In the genomic region with DNA sequence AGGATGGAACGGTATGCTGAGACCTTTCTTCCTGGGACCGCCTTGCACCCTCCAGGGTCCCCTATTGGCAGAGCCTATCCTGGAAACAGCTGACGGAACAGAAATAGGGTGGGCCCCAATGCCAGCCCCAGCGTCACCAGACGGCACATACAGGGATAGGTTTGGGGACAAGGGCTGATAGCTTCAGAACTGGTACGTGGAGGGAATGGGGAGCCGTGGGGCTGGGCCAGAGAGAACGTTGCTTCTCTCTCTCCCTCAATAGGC, we compare ENCODE assay signal across 22 cellular contexts. TPM values are rescaled to one million over a fixed set of nuclear protein-coding genes. Genes with fewer than 3 reads are reported as not detected.
DNase-seq lines count a peak whose midpoint lies in the region; FAIRE-seq and TF ChIP-seq lines count a peak whose summit lies in the region.
"Had no signal": no experiment of that assay in that cellular context is flagged by ENCODE, and none has a peak within 500 bp of the region (broad histone marks: within the 10 kb centered on the region; RNA-seq: fewer than 3 reads in every experiment).

No MANE protein-coding gene starts in this region.

- H3K9me3 Mint-ChIP-seq in HFFc6 (no peaks in the 10 kb centered on the region), MCF 10A (ENCODE audit: unreplicated experiment) (no peaks in the 10 kb centered on the region)
- H3K9me3 Mint-ChIP-seq: dendritic cell treated with granulocyte-macrophage colony-stimulating factor and Interleukin-4, amounts not matched to agents 40 ng/mL and 50 ng/mL, for 4 days; natural killer cell had no signal

- no peaks in the 10 kb centered on the region for H3K36me3 ChIP-seq in subcutaneous abdominal adipose tissue (ENCODE audit: control insufficient read depth in 5 of 5, insufficient read depth in 5 of 5, low read length in 5 of 5)
- H3K36me3 ChIP-seq: sigmoid colon, transverse colon had no signal

- no peak overlapping the region for H3K4me3 ChIP-seq in subcutaneous abdominal adipose tissue (ENCODE audit: low read depth in 1 of 5, low read length in 5 of 5)
- H3K4me3 ChIP-seq: sigmoid colon, transverse colon had no signal

- CTCF ChIA-PET in MCF 10A (lab: Yijun Ruan, JAX): no interaction called here

- no peak for FAIRE-seq in HTR-8/SVneo (lab: Jason Lieb, UNC)
- FAIRE-seq: bronchial epithelial cell had no signal

- H3K27me3 Mint-ChIP-seq in HFFc6 (ENCODE audit: insufficient read depth) (no peaks in the 10 kb centered on the region; the same call in 1 of the 2 replicates), MCF 10A (ENCODE audit: insufficient read depth, unreplicated experiment) (no peaks in the 10 kb centered on the region)
- H3K27me3 Mint-ChIP-seq: activated CD8-positive, alpha-beta memory T cell treated with anti-CD3 and anti-CD28 coated beads, Interleukin-2, amount 10 ng/mL, durations not matched to agents 7 days and 5 days had no signal

- no peak for DNase-seq in HFFc6
- DNase-seq in MCF 10A (ENCODE audit: unreplicated experiment): no peak
- peak; percentile 19 for DNase-seq in medulla oblongata (ENCODE audit: extremely low spot score)
- DNase-seq in HTR-8/SVneo (ENCODE audit: insufficient read length, low spot score): no peak
- no peak for DNase-seq in NCI-H1930 (lab: John Stamatoyannopoulos, UW)
- no peak for DNase-seq in amniotic stem cell (lab: John Stamatoyannopoulos, UW)
- DNase-seq in Ammon's horn (ENCODE audit: low spot score): no peak
- DNase-seq: activated CD4-positive, alpha-beta T cell treated with anti-CD3 and anti-CD28 coated beads for 4 hours; activated CD8-positive, alpha-beta memory T cell treated with anti-CD3 and anti-CD28 coated beads, Interleukin-2, amount 10 ng/mL, durations not matched to agents 7 days and 5 days; activated naive CD8-positive, alpha-beta T cell treated with anti-CD3 and anti-CD28 coated beads, Interleukin-2, amount 10 ng/mL, durations not matched to agents 7 days and 5 days; left cardiac atrium; natural killer cell; NCI-H1417; NCI-H510A; sigmoid colon; stimulated activated CD4-positive, alpha-beta T cell treated with anti-CD3 and anti-CD28 coated beads, Interleukin-1b, Interleukin-23, amount 100 ng/mL, for 48 hours; stimulated activated naive CD4-positive, alpha-beta T cell; transverse colon had no signal

- peak overlapping the region; percentile 49 for H3K27ac ChIP-seq in subcutaneous abdominal adipose tissue (ENCODE audit: low read depth, low read length)
- H3K27ac ChIP-seq: transverse colon had no signal

- H3K4me1 Mint-ChIP-seq in HFFc6 (ENCODE audit: low read depth): peaks cover 33% of the 10 kb centered on the region
- H3K4me1 Mint-ChIP-seq in MCF 10A (ENCODE audit: insufficient read depth, unreplicated experiment): peaks cover 27% of the 10 kb centered on the region
- H3K4me1 Mint-ChIP-seq: natural killer cell had no signal

- H3K4me1 ChIP-seq in subcutaneous abdominal adipose tissue (ENCODE audit: control insufficient read depth in 5 of 5, insufficient read depth in 5 of 5, low read length in 5 of 5): peaks cover 0 to 13% (median 10%) of the 10 kb centered on the region in 5 donors

- H3K27me3 ChIP-seq in subcutaneous abdominal adipose tissue (ENCODE audit: control insufficient read depth in 5 of 5, insufficient read depth in 4 of 5, low read length in 5 of 5): no peaks in the 10 kb centered on the region
- H3K27me3 ChIP-seq: sigmoid colon, transverse colon had no signal

- peak overlapping the region; percentile 74; the same call in 1 of the 2 replicates for H3K27ac Mint-ChIP-seq in HFFc6
- peak overlapping the region; percentile 54 for H3K27ac Mint-ChIP-seq in MCF 10A (ENCODE audit: low read depth, unreplicated experiment)
- H3K27ac Mint-ChIP-seq: activated CD8-positive, alpha-beta memory T cell treated with anti-CD3 and anti-CD28 coated beads, Interleukin-2, amount 10 ng/mL, durations not matched to agents 7 days and 5 days; activated naive CD8-positive, alpha-beta T cell treated with anti-CD3 and anti-CD28 coated beads, Interleukin-2, amount 10 ng/mL, durations not matched to agents 7 days and 5 days; dendritic cell treated with granulocyte-macrophage colony-stimulating factor and Interleukin-4, amounts not matched to agents 40 ng/mL and 50 ng/mL, for 4 days; natural killer cell had no signal

- H3K4me3 Mint-ChIP-seq in HFFc6 (no peak overlapping the region), MCF 10A (ENCODE audit: unreplicated experiment) (no peak overlapping the region)
- H3K4me3 Mint-ChIP-seq: activated CD8-positive, alpha-beta memory T cell treated with anti-CD3 and anti-CD28 coated beads, Interleukin-2, amount 10 ng/mL, durations not matched to agents 7 days and 5 days; activated naive CD8-positive, alpha-beta T cell treated with anti-CD3 and anti-CD28 coated beads, Interleukin-2, amount 10 ng/mL, durations not matched to agents 7 days and 5 days; dendritic cell treated with granulocyte-macrophage colony-stimulating factor and Interleukin-4, amounts not matched to agents 40 ng/mL and 50 ng/mL, for 4 days; natural killer cell had no signal

- BruUV-seq in MCF 10A (replicated peaks; lab: Mats Ljungman, UMichigan): no TSS peak

- H3K36me3 Mint-ChIP-seq in HFFc6 (ENCODE audit: low read depth): no peaks in the 10 kb centered on the region
- H3K36me3 Mint-ChIP-seq in MCF 10A (ENCODE audit: insufficient read depth, unreplicated experiment): no peaks in the 10 kb centered on the region
- H3K36me3 Mint-ChIP-seq: activated CD8-positive, alpha-beta memory T cell treated with anti-CD3 and anti-CD28 coated beads, Interleukin-2, amount 10 ng/mL, durations not matched to agents 7 days and 5 days; natural killer cell had no signal

- H3K9ac ChIP-seq in subcutaneous abdominal adipose tissue (ENCODE audit: low read length in 5 of 5): peak overlapping the region in 1 of 5 donors; percentile 26

- H3K9me3 ChIP-seq in subcutaneous abdominal adipose tissue (ENCODE audit: control insufficient read depth in 5 of 5, low read length in 5 of 5): no peaks in the 10 kb centered on the region
- H3K9me3 ChIP-seq: sigmoid colon, transverse colon had no signal

- intact Hi-C loops in MCF 10A (cut with micrococcal nuclease): no loop called here

- POLR2A ChIA-PET in MCF 10A (lab: Yijun Ruan, JAX): no interaction called here

- TF ChIP-seq CTCF in HFFc6 (IDR thresholded peaks at IDR 0.05) (no peak), MCF 10A (IDR thresholded peaks at IDR 0.05; ENCODE audit: unreplicated experiment) (no peak)

RNA-seq across cellular contexts. Expression of a gene that starts 40.4 kb away (rescaled TPM):
- 1 to 10 TPM; 1.7 to 5.3 (median 3.8) TPM for total RNA-seq in HFFc6 (2021; fragmentation: NEBNext Ultra II Directional; extraction: Animal tissue kit (Norgen Biotek cat#: 25700))
- total RNA-seq in MCF 10A (2022): 22.5 and 43.5 TPM in 2 replicates
- total RNA-seq: HT1080 had no signal
